Comparison of ENCODE assay signal across 1 cellular context in the genomic region with DNA sequence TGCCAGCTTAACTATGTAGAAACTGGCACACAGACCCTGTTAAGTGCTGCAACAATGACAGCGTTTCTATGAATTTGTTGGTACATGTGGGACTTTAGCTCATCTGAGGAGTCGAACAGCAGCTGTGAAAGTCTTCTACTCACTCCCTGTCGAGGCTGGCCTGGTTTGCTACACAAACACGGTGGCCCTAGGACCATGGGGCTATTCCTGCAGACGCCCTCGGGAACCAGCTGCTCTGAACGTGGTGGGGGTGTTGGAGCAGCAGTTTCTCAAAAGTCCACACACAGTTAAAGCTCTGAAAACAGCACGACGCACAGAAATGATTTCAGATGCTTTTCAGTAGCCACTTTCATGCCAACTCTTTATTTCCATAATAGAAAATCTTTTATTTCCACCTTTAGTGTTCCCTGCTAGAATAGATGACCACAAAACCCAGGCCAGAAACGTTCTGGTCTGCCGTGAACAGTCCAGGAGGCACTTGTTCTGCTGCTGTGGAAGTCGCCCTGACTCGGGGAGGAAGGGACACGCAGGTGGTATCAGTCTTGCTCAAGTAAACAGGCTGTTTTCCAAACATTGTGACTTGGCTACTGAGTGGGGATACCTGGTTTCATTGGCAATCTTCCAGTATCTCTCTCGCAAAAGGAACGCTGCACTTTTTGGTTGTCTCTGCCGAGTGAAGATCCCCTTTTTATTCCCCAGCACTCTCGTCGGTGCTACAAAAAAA.
TF ChIP-seq lines count a peak whose summit lies in the region.

No MANE protein-coding gene starts in this region.

TF ChIP-seq in GM12878, 131 proteins besides CTCF, POLR2A, EP300 and RAD21:
- TF ChIP-seq ZNF384 (IDR thresholded peaks at IDR 0.05; ENCODE audit: borderline replicate concordance, low read depth, low read length) (no peak), MYB (IDR thresholded peaks at IDR 0.05; ENCODE audit: borderline replicate concordance, low read depth, low read length) (no peak), GABPA (IDR thresholded peaks at IDR 0.05; ENCODE audit: low read depth) (no peak), MXI1 (IDR thresholded peaks at IDR 0.05; ENCODE audit: low read depth, low read length) (no peak), YY1 (IDR thresholded peaks at IDR 0.05; ENCODE audit: low read depth, low read length) (no peak), CBX3 (IDR thresholded peaks at IDR 0.05; ENCODE audit: borderline replicate concordance, low read depth) (no peak), PAX5 (IDR thresholded peaks at IDR 0.05; ENCODE audit: borderline replicate concordance, low read depth, low read length) (no peak), HCFC1 (IDR thresholded peaks at IDR 0.05; ENCODE audit: low read length) (no peak), RFX5 (IDR thresholded peaks at IDR 0.05; ENCODE audit: low read depth, low read length) (no peak), POLR2AphosphoS5 (IDR thresholded peaks at IDR 0.05; ENCODE audit: low read length) (no peak), GATAD2B (conservative IDR thresholded peaks at IDR 0.05; ENCODE audit: low read depth) (no peak), BCL11A (IDR thresholded peaks at IDR 0.05; ENCODE audit: low read depth, low read length) (no peak)
- TF ChIP-seq, protein P1, sequence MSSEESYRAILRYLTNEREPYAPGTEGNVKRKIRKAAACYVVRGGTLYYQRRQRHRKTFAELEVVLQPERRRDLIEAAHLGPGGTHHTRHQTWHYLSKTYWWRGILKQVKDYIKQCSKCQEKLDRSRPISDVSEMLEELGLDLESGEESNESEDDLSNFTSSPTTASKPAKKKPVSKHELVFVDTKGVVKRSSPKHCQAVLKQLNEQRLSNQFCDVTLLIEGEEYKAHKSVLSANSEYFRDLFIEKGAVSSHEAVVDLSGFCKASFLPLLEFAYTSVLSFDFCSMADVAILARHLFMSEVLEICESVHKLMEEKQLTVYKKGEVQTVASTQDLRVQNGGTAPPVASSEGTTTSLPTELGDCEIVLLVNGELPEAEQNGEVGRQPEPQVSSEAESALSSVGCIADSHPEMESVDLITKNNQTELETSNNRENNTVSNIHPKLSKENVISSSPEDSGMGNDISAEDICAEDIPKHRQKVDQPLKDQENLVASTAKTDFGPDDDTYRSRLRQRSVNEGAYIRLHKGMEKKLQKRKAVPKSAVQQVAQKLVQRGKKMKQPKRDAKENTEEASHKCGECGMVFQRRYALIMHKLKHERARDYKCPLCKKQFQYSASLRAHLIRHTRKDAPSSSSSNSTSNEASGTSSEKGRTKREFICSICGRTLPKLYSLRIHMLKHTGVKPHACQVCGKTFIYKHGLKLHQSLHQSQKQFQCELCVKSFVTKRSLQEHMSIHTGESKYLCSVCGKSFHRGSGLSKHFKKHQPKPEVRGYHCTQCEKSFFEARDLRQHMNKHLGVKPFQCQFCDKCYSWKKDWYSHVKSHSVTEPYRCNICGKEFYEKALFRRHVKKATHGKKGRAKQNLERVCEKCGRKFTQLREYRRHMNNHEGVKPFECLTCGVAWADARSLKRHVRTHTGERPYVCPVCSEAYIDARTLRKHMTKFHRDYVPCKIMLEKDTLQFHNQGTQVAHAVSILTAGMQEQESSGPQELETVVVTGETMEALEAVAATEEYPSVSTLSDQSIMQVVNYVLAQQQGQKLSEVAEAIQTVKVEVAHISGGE (CRISPR knock-in tag; IDR thresholded peaks at IDR 0.05), result no peak
- TF ChIP-seq, protein P2, sequence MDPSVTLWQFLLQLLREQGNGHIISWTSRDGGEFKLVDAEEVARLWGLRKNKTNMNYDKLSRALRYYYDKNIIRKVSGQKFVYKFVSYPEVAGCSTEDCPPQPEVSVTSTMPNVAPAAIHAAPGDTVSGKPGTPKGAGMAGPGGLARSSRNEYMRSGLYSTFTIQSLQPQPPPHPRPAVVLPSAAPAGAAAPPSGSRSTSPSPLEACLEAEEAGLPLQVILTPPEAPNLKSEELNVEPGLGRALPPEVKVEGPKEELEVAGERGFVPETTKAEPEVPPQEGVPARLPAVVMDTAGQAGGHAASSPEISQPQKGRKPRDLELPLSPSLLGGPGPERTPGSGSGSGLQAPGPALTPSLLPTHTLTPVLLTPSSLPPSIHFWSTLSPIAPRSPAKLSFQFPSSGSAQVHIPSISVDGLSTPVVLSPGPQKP (IDR thresholded peaks at IDR 0.05; ENCODE audit: low read depth, low read length), result no peak
- TF ChIP-seq, protein P3, sequence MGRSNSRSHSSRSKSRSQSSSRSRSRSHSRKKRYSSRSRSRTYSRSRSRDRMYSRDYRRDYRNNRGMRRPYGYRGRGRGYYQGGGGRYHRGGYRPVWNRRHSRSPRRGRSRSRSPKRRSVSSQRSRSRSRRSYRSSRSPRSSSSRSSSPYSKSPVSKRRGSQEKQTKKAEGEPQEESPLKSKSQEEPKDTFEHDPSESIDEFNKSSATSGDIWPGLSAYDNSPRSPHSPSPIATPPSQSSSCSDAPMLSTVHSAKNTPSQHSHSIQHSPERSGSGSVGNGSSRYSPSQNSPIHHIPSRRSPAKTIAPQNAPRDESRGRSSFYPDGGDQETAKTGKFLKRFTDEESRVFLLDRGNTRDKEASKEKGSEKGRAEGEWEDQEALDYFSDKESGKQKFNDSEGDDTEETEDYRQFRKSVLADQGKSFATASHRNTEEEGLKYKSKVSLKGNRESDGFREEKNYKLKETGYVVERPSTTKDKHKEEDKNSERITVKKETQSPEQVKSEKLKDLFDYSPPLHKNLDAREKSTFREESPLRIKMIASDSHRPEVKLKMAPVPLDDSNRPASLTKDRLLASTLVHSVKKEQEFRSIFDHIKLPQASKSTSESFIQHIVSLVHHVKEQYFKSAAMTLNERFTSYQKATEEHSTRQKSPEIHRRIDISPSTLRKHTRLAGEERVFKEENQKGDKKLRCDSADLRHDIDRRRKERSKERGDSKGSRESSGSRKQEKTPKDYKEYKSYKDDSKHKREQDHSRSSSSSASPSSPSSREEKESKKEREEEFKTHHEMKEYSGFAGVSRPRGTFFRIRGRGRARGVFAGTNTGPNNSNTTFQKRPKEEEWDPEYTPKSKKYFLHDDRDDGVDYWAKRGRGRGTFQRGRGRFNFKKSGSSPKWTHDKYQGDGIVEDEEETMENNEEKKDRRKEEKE (IDR thresholded peaks at IDR 0.05), result no peak
- TF ChIP-seq, protein P4, sequence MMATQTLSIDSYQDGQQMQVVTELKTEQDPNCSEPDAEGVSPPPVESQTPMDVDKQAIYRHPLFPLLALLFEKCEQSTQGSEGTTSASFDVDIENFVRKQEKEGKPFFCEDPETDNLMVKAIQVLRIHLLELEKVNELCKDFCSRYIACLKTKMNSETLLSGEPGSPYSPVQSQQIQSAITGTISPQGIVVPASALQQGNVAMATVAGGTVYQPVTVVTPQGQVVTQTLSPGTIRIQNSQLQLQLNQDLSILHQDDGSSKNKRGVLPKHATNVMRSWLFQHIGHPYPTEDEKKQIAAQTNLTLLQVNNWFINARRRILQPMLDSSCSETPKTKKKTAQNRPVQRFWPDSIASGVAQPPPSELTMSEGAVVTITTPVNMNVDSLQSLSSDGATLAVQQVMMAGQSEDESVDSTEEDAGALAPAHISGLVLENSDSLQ (IDR thresholded peaks at IDR 0.05), result no peak
